12 cellular contexts compared by ENCODE assay signal in genomic region chr5:173907686-173908371, GRCh38. TPM values are rescaled to one million over a fixed set of nuclear protein-coding genes. Genes with fewer than 3 reads are reported as not detected.
DNase-seq lines count a peak whose midpoint lies in the region; ATAC-seq and TF ChIP-seq lines count a peak whose summit lies in the region.
"Had no signal": no experiment of that assay in that cellular context is flagged by ENCODE, and none has a peak within 500 bp of the region (broad histone marks: within the 10 kb centered on the region; RNA-seq: fewer than 3 reads in every experiment).

No MANE protein-coding gene starts in this region.

- DNase-seq in H9 (no peak), WTC11 (ENCODE audit: low spot score) (no peak), left ventricle myocardium inferior (no peak), NCI-H226 (no peak), NCI-H1105 treated with DMSO at 0.1 percent for 48 hours (lab: John Stamatoyannopoulos, UW) (no peak)
- no peak for DNase-seq in stimulated activated naive B cell treated with anti-CD40 and anti-IgM and Interleukin-4, amounts not matched to agents 10 μg/mL and 1 μg/mL and 100 μg/mL, for 72 hours
- DNase-seq in activated naive CD8-positive, alpha-beta T cell treated with anti-CD3 and anti-CD28 coated beads for 36 hours, result no peak
- DNase-seq: activated CD8-positive, alpha-beta T cell treated with anti-CD3 and anti-CD28 coated beads, Interleukin-2, amount 10 ng/mL, durations not matched to agents 7 days and 5 days; DND-41; stimulated activated CD4-positive, alpha-beta T cell treated with anti-CD3 and anti-CD28 coated beads, Interleukin-15, amount 100 ng/mL, for 24 hours had no signal

- H3K27me3 Mint-ChIP-seq in H9 (ENCODE audit: low read depth) (no peaks in the 10 kb centered on the region), WTC11 (ENCODE audit: low read depth) (no peaks in the 10 kb centered on the region)
- no peaks in the 10 kb centered on the region for H3K27me3 Mint-ChIP-seq in stimulated activated naive B cell treated with anti-CD40 and anti-IgM and Interleukin-4, amounts not matched to agents 10 μg/mL and 1 μg/mL and 100 μg/mL, for 72 hours
- no peaks in the 10 kb centered on the region for H3K27me3 Mint-ChIP-seq in activated naive CD8-positive, alpha-beta T cell treated with anti-CD3 and anti-CD28 coated beads for 36 hours

- no peak overlapping the region for H2BK15ac ChIP-seq in H9 (ENCODE audit: low read depth, low read length)

- H3K36me3 Mint-ChIP-seq in H9 (ENCODE audit: insufficient read depth in 1 of 3, low read depth in 3 of 3) (no peaks in the 10 kb centered on the region), WTC11 (no peaks in the 10 kb centered on the region)
- peaks cover 6 to 14% of the 10 kb centered on the region in 2 donors for H3K36me3 Mint-ChIP-seq in stimulated activated naive B cell treated with anti-CD40 and anti-IgM and Interleukin-4, amounts not matched to agents 10 μg/mL and 1 μg/mL and 100 μg/mL, for 72 hours
- no peaks in the 10 kb centered on the region for H3K36me3 Mint-ChIP-seq in activated naive CD8-positive, alpha-beta T cell treated with anti-CD3 and anti-CD28 coated beads for 36 hours

- no peak overlapping the region for H3K4ac ChIP-seq in H9 (ENCODE audit: low read depth, low read length)

- no peak overlapping the region for H2BK120ac ChIP-seq in H9 (ENCODE audit: low read depth, low read length, poor library complexity, severe bottlenecking)

- POLR2A ChIA-PET in WTC11 (lab: Charles Lee), result no interaction called here

- H3K9me3 ChIP-seq in H9 (ENCODE audit: control insufficient read depth, low read depth, low read length) (no peaks in the 10 kb centered on the region), left ventricle myocardium inferior (replicated peaks) (no peaks in the 10 kb centered on the region)

- no peak overlapping the region for H3K4me2 ChIP-seq in H9 (ENCODE audit: insufficient read depth, insufficient read length, low read length)

- H3K79me1 ChIP-seq in H9 (ENCODE audit: insufficient read depth, low read depth, low read length, poor library complexity, severe bottlenecking), result no peaks in the 10 kb centered on the region

- no peaks in the 10 kb centered on the region for H3K23me2 ChIP-seq in H9 (ENCODE audit: insufficient read length, low read depth, low read length, poor library complexity, severe bottlenecking)

- H4K5ac ChIP-seq in H9 (ENCODE audit: insufficient read length, low read depth, low read length), result no peak overlapping the region

- TF ChIP-seq CTCF in H9 (conservative IDR thresholded peaks at IDR 0.05) (no peak), WTC11 (IDR thresholded peaks at IDR 0.05) (no peak), left ventricle myocardium inferior (IDR thresholded peaks at IDR 0.05; ENCODE audit: borderline replicate concordance) (no peak)

- H2AFZ ChIP-seq in H9 (ENCODE audit: low read length), result no peak overlapping the region

- no peak overlapping the region for H4K91ac ChIP-seq in H9 (ENCODE audit: insufficient read length, low read depth, low read length)

- H3K14ac ChIP-seq in H9 (ENCODE audit: insufficient read depth, low read length), result no peak overlapping the region

- H3K9me3 Mint-ChIP-seq in H9 (no peaks in the 10 kb centered on the region), WTC11 (no peaks in the 10 kb centered on the region)
- no peaks in the 10 kb centered on the region for H3K9me3 Mint-ChIP-seq in stimulated activated naive B cell treated with anti-CD40 and anti-IgM and Interleukin-4, amounts not matched to agents 10 μg/mL and 1 μg/mL and 100 μg/mL, for 72 hours
- no peaks in the 10 kb centered on the region for H3K9me3 Mint-ChIP-seq in activated naive CD8-positive, alpha-beta T cell treated with anti-CD3 and anti-CD28 coated beads for 36 hours

- no peak overlapping the region for H2BK12ac ChIP-seq in H9 (ENCODE audit: insufficient read length, low read depth, low read length)

- H3K23ac ChIP-seq in H9 (ENCODE audit: insufficient read length, low read depth, low read length), result no peak overlapping the region

- H2BK5ac ChIP-seq in H9 (ENCODE audit: insufficient read length, low read length), result no peak overlapping the region

- H2AK5ac ChIP-seq in H9 (ENCODE audit: insufficient read length, low read length), result no peak overlapping the region

- H3K27ac Mint-ChIP-seq in H9 (peak overlapping the region in 2 of 3 experiments; percentile 14 to 71; a peak in 3 of 7 replicates), WTC11 (0 out of 2 replicates have a peak overlapping the region, but pooled peaks have one; percentile 19)
- peak overlapping the region; percentile 59 for H3K27ac Mint-ChIP-seq in stimulated activated naive B cell treated with anti-CD40 and anti-IgM and Interleukin-4, amounts not matched to agents 10 μg/mL and 1 μg/mL and 100 μg/mL, for 72 hours
- no peak overlapping the region for H3K27ac Mint-ChIP-seq in activated naive CD8-positive, alpha-beta T cell treated with anti-CD3 and anti-CD28 coated beads for 36 hours
- H3K27ac Mint-ChIP-seq: activated CD8-positive, alpha-beta T cell treated with anti-CD3 and anti-CD28 coated beads, Interleukin-2, amount 10 ng/mL, durations not matched to agents 7 days and 5 days had no signal

- intact Hi-C loops in left ventricle myocardium inferior (cut with micrococcal nuclease), result no loop called here

- H3T11ph ChIP-seq in H9 (ENCODE audit: low read length), result no peak overlapping the region

- H3K56ac ChIP-seq in H9 (ENCODE audit: insufficient read length, low read depth, low read length), result no peak overlapping the region

- CTCF ChIA-PET in WTC11 (lab: Charles Lee), result interaction anchor here (1.0 kb wide), 1 partner anchor 17 kb away, joined by 4 read pairs; no protein-coding TSS in a partner anchor

- H3K36me3 ChIP-seq in left ventricle myocardium inferior, result peaks cover 31% of the 10 kb centered on the region

- H3K27me3 ChIP-seq in H9 (ENCODE audit: insufficient read depth, low read length), result no peaks in the 10 kb centered on the region
- no peaks in the 10 kb centered on the region for H3K27me3 ChIP-seq in left ventricle myocardium inferior (ENCODE audit: low read depth)

- peak overlapping the region; percentile 39 for H3K4me3 ChIP-seq in left ventricle myocardium inferior

- H3K18ac ChIP-seq in H9 (ENCODE audit: insufficient read length, low read depth, low read length), result no peak overlapping the region

- H3K4me3 Mint-ChIP-seq in H9, result no peak overlapping the region
- H3K4me3 Mint-ChIP-seq in WTC11, result no peak overlapping the region
- H3K4me3 Mint-ChIP-seq in stimulated activated naive B cell treated with anti-CD40 and anti-IgM and Interleukin-4, amounts not matched to agents 10 μg/mL and 1 μg/mL and 100 μg/mL, for 72 hours, result no peak overlapping the region
- no peak overlapping the region for H3K4me3 Mint-ChIP-seq in activated naive CD8-positive, alpha-beta T cell treated with anti-CD3 and anti-CD28 coated beads for 36 hours
- H3K4me3 Mint-ChIP-seq: activated CD8-positive, alpha-beta T cell treated with anti-CD3 and anti-CD28 coated beads, Interleukin-2, amount 10 ng/mL, durations not matched to agents 7 days and 5 days had no signal

- H4K20me1 ChIP-seq in H9 (ENCODE audit: control insufficient read depth, insufficient read depth, insufficient read length), result no peaks in the 10 kb centered on the region

- no CpG with 5 or more reads among the region's 3 CpGs for WGBS in H9 (ENCODE audit: extremely low coverage, insufficient read length, low lambda C conversion rate)

- H4K8ac ChIP-seq in H9 (replicated peaks; ENCODE audit: insufficient read length, low read depth, low read length), result no peak overlapping the region

- H2BK20ac ChIP-seq in H9 (ENCODE audit: low read depth, low read length, poor library complexity, severe bottlenecking), result no peak overlapping the region

- peaks cover 21 to 30% of the 10 kb centered on the region in 2 experiments for H3K4me1 Mint-ChIP-seq in H9
- H3K4me1 Mint-ChIP-seq in WTC11, result peaks cover 47% of the 10 kb centered on the region
- H3K4me1 Mint-ChIP-seq in stimulated activated naive B cell treated with anti-CD40 and anti-IgM and Interleukin-4, amounts not matched to agents 10 μg/mL and 1 μg/mL and 100 μg/mL, for 72 hours, result peaks cover 10 to 33% of the 10 kb centered on the region in 2 donors
- H3K4me1 Mint-ChIP-seq in activated naive CD8-positive, alpha-beta T cell treated with anti-CD3 and anti-CD28 coated beads for 36 hours, result peaks cover 13% of the 10 kb centered on the region

- H3K79me2 ChIP-seq in H9 (ENCODE audit: insufficient read depth, low read length), result no peaks in the 10 kb centered on the region

- H3K4me1 ChIP-seq in H9 (ENCODE audit: insufficient read depth, low read length) (peaks cover 3% of the 10 kb centered on the region; the same call in 1 of the 2 replicates), left ventricle myocardium inferior (peaks cover 98% of the 10 kb centered on the region)

- no peak overlapping the region for H3K27ac ChIP-seq in H9 (ENCODE audit: insufficient read length, low read depth, low read length)
- H3K27ac ChIP-seq in left ventricle myocardium inferior (replicated peaks), result peak overlapping the region; percentile 75

- ATAC-seq in WTC11 (no peak), GM21360 (IDR thresholded peaks at IDR 0.05; ENCODE audit: unreplicated experiment) (no peak)
- ATAC-seq in stimulated activated naive B cell treated with anti-CD40 and anti-IgM and Interleukin-4, amounts not matched to agents 10 μg/mL and 1 μg/mL and 100 μg/mL, for 72 hours (replicated peaks), result no peak
- ATAC-seq: activated CD8-positive, alpha-beta T cell treated with anti-CD3 and anti-CD28 coated beads, Interleukin-2, amount 10 ng/mL, durations not matched to agents 7 days and 5 days; HCT116 had no signal

- H3K9ac ChIP-seq in H9 (ENCODE audit: extremely low read depth, insufficient read length, low read length), result no peak overlapping the region

RNA-seq across cellular contexts. Expression of gene CPEB4, which starts 19.7 kb away (rescaled TPM):
- 8.6 and 8.7 TPM in 2 replicates for total RNA-seq in H9 (2021)
- 9.1 to 12.7 TPM (median 9.2 TPM) in 3 replicates for total RNA-seq in WTC11 (2021)
- 136 TPM for total RNA-seq in left ventricle myocardium inferior
- total RNA-seq in activated naive CD8-positive, alpha-beta T cell treated with anti-CD3 and anti-CD28 coated beads for 36 hours, result 1 to 10 TPM; 7.4 to 8.4 TPM

Comparison
In these comparisons a context has a peak if more than half of its experiments do, and no peak if none do; other contexts are left out.
1. RNA of gene CPEB4, which starts 19.7 kb away (total RNA-seq): 136 TPM in left ventricle myocardium inferior (single experiment); 9.1 to 12.7 TPM in WTC11, 8.6 to 8.7 TPM in H9 and 7.4 to 8.4 TPM in activated naive CD8-positive, alpha-beta T cell treated with anti-CD3 and anti-CD28 coated beads for 36 hours; every median in the first group is over 10 times any median in the second.